7 cellular contexts compared by ENCODE assay signal in genomic region chr10:80662429-80663211, GRCh38.
DNase-seq lines count a peak whose midpoint lies in the region; ATAC-seq and TF ChIP-seq lines count a peak whose summit lies in the region.

No MANE protein-coding gene starts in this region.

- H3K9ac ChIP-seq in iPS-15b (ENCODE audit: low read depth, low read length) (no peak overlapping the region), skeletal muscle satellite cell (ENCODE audit: low read depth, low read length) (peak overlapping the region; percentile 34)

- TF ChIP-seq CTCF in GM12872 (IDR thresholded peaks at IDR 0.05; ENCODE audit: insufficient read depth, low read depth, low read length) (peak; percentile 80), brain microvascular endothelial cell (IDR thresholded peaks at IDR 0.05; ENCODE audit: low read depth, low read length, missing control alignments) (peak; percentile 90)

- no peak overlapping the region for H3K27ac ChIP-seq in brain microvascular endothelial cell

- DNase-seq in NCI-H1105 (lab: John Stamatoyannopoulos, UW) (peak; percentile 3), UCSD-AML1 (lab: John Stamatoyannopoulos, UW; ENCODE audit: unreplicated experiment) (peak; percentile 75), brain microvascular endothelial cell (peak; percentile 91)

- peaks cover 2% of the 10 kb centered on the region for H3K4me1 ChIP-seq in iPS-15b (ENCODE audit: control insufficient read depth, insufficient read depth, low read length)
- no peaks in the 10 kb centered on the region for H3K4me1 ChIP-seq in skeletal muscle satellite cell (ENCODE audit: control insufficient read depth, insufficient read depth, low read length)

- H3K36me3 ChIP-seq in brain microvascular endothelial cell (replicated peaks) (no peaks in the 10 kb centered on the region), iPS-15b (ENCODE audit: control insufficient read depth, insufficient read depth, low read length) (no peaks in the 10 kb centered on the region), skeletal muscle satellite cell (ENCODE audit: insufficient read depth, low read length) (no peaks in the 10 kb centered on the region)

- ATAC-seq in HG02571 (IDR thresholded peaks at IDR 0.05; ENCODE audit: unreplicated experiment): peak; percentile 73

- in situ Hi-C loops in brain microvascular endothelial cell (cut with HindIII; ENCODE audit: low pct_ligation_motif_present, low sequenced_read_pairs): no loop called here

- peak overlapping the region; percentile 76 for H3K4me2 ChIP-seq in skeletal muscle satellite cell (ENCODE audit: low read length)

- H3K4me3 ChIP-seq in brain microvascular endothelial cell (ENCODE audit: low read depth, low read length) (peak overlapping the region; percentile 40), iPS-15b (ENCODE audit: low read depth, low read length) (peak overlapping the region; percentile 37), skeletal muscle satellite cell (ENCODE audit: low read length) (peak overlapping the region; percentile 39)

- H3K9me3 ChIP-seq in iPS-15b (ENCODE audit: control insufficient read depth, insufficient read depth, low read length): no peaks in the 10 kb centered on the region
- H3K9me3 ChIP-seq in skeletal muscle satellite cell (replicated peaks; ENCODE audit: low read length): no peaks in the 10 kb centered on the region

- H3K27me3 ChIP-seq in brain microvascular endothelial cell (replicated peaks) (no peaks in the 10 kb centered on the region), iPS-15b (ENCODE audit: control insufficient read depth, insufficient read depth, low read length) (no peaks in the 10 kb centered on the region), skeletal muscle satellite cell (ENCODE audit: control insufficient read depth, insufficient read depth, low read length) (no peaks in the 10 kb centered on the region)

Comparison
In these comparisons a context has a peak if more than half of its experiments do, and no peak if none do; other contexts are left out.
1. DNase-seq: peak in every context shown above with its lines; median percentile 91 in brain microvascular endothelial cell; 75 in UCSD-AML1; 3 in NCI-H1105.